1 cellular context compared by ENCODE assay signal in genomic region chr5:56039985-56040384, GRCh38.
TF ChIP-seq lines count a peak whose summit lies in the region.

No MANE protein-coding gene starts in this region.

TF ChIP-seq in K562, 482 proteins besides CTCF, POLR2A, EP300 and RAD21 (continued from another document and continues in another):
- TF ChIP-seq ZNF318 (IDR thresholded peaks at IDR 0.05; ENCODE audit: borderline replicate concordance in 1 of 2, low read depth in 1 of 2) = no peak
- TF ChIP-seq C11orf30 (IDR thresholded peaks at IDR 0.05; ENCODE audit: low read depth) = no peak
- TF ChIP-seq ETV5 (CRISPR knock-in tag; IDR thresholded peaks at IDR 0.05; ENCODE audit: low read depth) = 0 out of 2 replicates have a peak, but pooled peaks have one; percentile 52
- TF ChIP-seq ZBTB7A (IDR thresholded peaks at IDR 0.05; ENCODE audit: borderline replicate concordance, control insufficient read depth, low read depth, low read length) = no peak
- TF ChIP-seq CREB5 (CRISPR knock-in tag; IDR thresholded peaks at IDR 0.05) = no peak
- TF ChIP-seq ARID1B (IDR thresholded peaks at IDR 0.05) = peak; percentile 85
- TF ChIP-seq POLR2G (IDR thresholded peaks at IDR 0.05; ENCODE audit: low read depth, low read length) = no peak
- TF ChIP-seq PTTG1 (tag; IDR thresholded peaks at IDR 0.05; ENCODE audit: low read depth) = no peak
- TF ChIP-seq ZNF830 (CRISPR knock-in tag; IDR thresholded peaks at IDR 0.05) = no peak
- TF ChIP-seq NCOA1 (IDR thresholded peaks at IDR 0.05; ENCODE audit: low read depth) = no peak
- TF ChIP-seq MTA2 (IDR thresholded peaks at IDR 0.05; ENCODE audit: low read depth) = peak; percentile 41
- TF ChIP-seq ATF3 (IDR thresholded peaks at IDR 0.05) = peak; percentile 59; the same call in 1 of the 2 replicates
- TF ChIP-seq ATF3 (CRISPR knock-in tag; conservative IDR thresholded peaks at IDR 0.05) = no peak
- TF ChIP-seq TCF3 (CRISPR knock-in tag; IDR thresholded peaks at IDR 0.05) = peak; percentile 68
- TF ChIP-seq SPI1 (IDR thresholded peaks at IDR 0.05; ENCODE audit: borderline replicate concordance, low read depth, low read length) = peak; percentile 65; the same call in 1 of the 2 replicates
- TF ChIP-seq ZNF766 (CRISPR knock-in tag; conservative IDR thresholded peaks at IDR 0.05) = no peak
- no peak for TF ChIP-seq ZNF696 (CRISPR knock-in tag; conservative IDR thresholded peaks at IDR 0.05)
- no peak for TF ChIP-seq CBFB (CRISPR knock-in tag; IDR thresholded peaks at IDR 0.05)
- no peak for TF ChIP-seq GTF2E2 (tag; IDR thresholded peaks at IDR 0.05)
- TF ChIP-seq SMARCA4 (IDR thresholded peaks at IDR 0.05) = peak; percentile 76
- TF ChIP-seq PML (IDR thresholded peaks at IDR 0.05; ENCODE audit: low read length) = peak; percentile 23; the same call in 1 of the 2 replicates
- no peak for TF ChIP-seq ZNF23 (CRISPR knock-in tag; IDR thresholded peaks at IDR 0.05)
- 0 out of 4 replicates have a peak, but pooled peaks of 1 of the 2 experiments have one; percentile 37 for TF ChIP-seq MLLT1 (IDR thresholded peaks at IDR 0.05)
- no peak for TF ChIP-seq MBD1 (CRISPR knock-in tag; IDR thresholded peaks at IDR 0.05)
- TF ChIP-seq ZNF184 (CRISPR knock-in tag; IDR thresholded peaks at IDR 0.05) = no peak
- TF ChIP-seq CBFA2T2 (conservative IDR thresholded peaks at IDR 0.05) = peak; percentile 45; the same call in 1 of the 2 replicates
- peak; percentile 50 to 58; a peak in 1 of 4 replicates for TF ChIP-seq TEAD1 (CRISPR knock-in tag; IDR thresholded peaks at IDR 0.05)
- TF ChIP-seq EHMT2 (IDR thresholded peaks at IDR 0.05) = peak; percentile 55; the same call in 1 of the 2 replicates
- no peak for TF ChIP-seq TARDBP (IDR thresholded peaks at IDR 0.05)
- TF ChIP-seq STAT5A (IDR thresholded peaks at IDR 0.05; ENCODE audit: borderline replicate concordance, low read length) = no peak
- no peak for TF ChIP-seq MAFF (IDR thresholded peaks at IDR 0.05; ENCODE audit: low read length)
- no peak for TF ChIP-seq PHF8 (IDR thresholded peaks at IDR 0.05; ENCODE audit: borderline replicate concordance, low read length)
- no peak for TF ChIP-seq HMGN3 (IDR thresholded peaks at IDR 0.05; ENCODE audit: borderline replicate concordance, extremely low read depth, insufficient read length, low read depth, low read length)
- 0 out of 2 replicates have a peak, but pooled peaks have one; percentile 14 for TF ChIP-seq ZEB2 (IDR thresholded peaks at IDR 0.05)
- no peak for TF ChIP-seq HBP1 (CRISPR knock-in tag; IDR thresholded peaks at IDR 0.05)
- TF ChIP-seq CBFA2T3 (IDR thresholded peaks at IDR 0.05) = peak; percentile 71
- no peak for TF ChIP-seq TSHZ1 (CRISPR knock-in tag; IDR thresholded peaks at IDR 0.05)
- no peak for TF ChIP-seq HDAC8 (tag; IDR thresholded peaks at IDR 0.05)
- no peak for TF ChIP-seq ZNF512 (tag; IDR thresholded peaks at IDR 0.05)
- TF ChIP-seq HES1 (IDR thresholded peaks at IDR 0.05; ENCODE audit: low read depth) = peak; percentile 39; the same call in 1 of the 2 replicates
- TF ChIP-seq ZNF347 (CRISPR knock-in tag; IDR thresholded peaks at IDR 0.05; ENCODE audit: low read depth) = no peak
- TF ChIP-seq ATF7 (IDR thresholded peaks at IDR 0.05) = 0 out of 2 replicates have a peak, but pooled peaks have one; percentile 44
- peak; percentile 95 for TF ChIP-seq FOSL1 (tag; conservative IDR thresholded peaks at IDR 0.05)
- TF ChIP-seq FOS (IDR thresholded peaks at IDR 0.05; ENCODE audit: extremely low read depth, insufficient read length) = peak; percentile 7
